In genomic region chr5:12100542-12100941, GRCh38 we compare ENCODE assay signal across 22 cellular contexts.
"Had no signal": no experiment of that assay in that cellular context is flagged by ENCODE, and none has a peak within 500 bp of the region (broad histone marks: within the 10 kb centered on the region; RNA-seq: fewer than 3 reads in every experiment).

No MANE protein-coding gene starts in this region.

- H3K36me3 ChIP-seq: gastrocnemius medialis, right atrium auricular region, stomach, thyroid gland, upper lobe of left lung had no signal

- H2AFZ ChIP-seq: parathyroid adenoma had no signal

- H3K4me2 ChIP-seq: smooth muscle cell had no signal

- ATAC-seq: gastrocnemius medialis, left lobe of liver, natural killer cell, sciatic nerve had no signal

- H3K27me3 Mint-ChIP-seq: memory B cell, progenitor cell of endocrine pancreas had no signal

- H3K9ac ChIP-seq: parathyroid adenoma had no signal

- H3K4me1 ChIP-seq: gastrocnemius medialis, parathyroid adenoma, right atrium auricular region, stomach, thyroid gland, upper lobe of left lung had no signal

- H3K27ac Mint-ChIP-seq: memory B cell, natural killer cell, progenitor cell of endocrine pancreas had no signal

- DNase-seq: dermis blood vessel endothelial cell; effector memory CD4-positive, alpha-beta T cell; gastrocnemius medialis; head of caudate nucleus; natural killer cell; stimulated activated CD4-positive, alpha-beta T cell treated with anti-CD3 and anti-CD28 coated beads, Interleukin-12 subunit alpha, Interleukin-12 subunit beta, amount 100 ng/mL, for 4 hours; stimulated activated CD4-positive, alpha-beta T cell treated with anti-CD3 and anti-CD28 coated beads, Interleukin-1b, Interleukin-23, amount 100 ng/mL, for 48 hours; stimulated activated CD4-positive, alpha-beta T cell treated with anti-CD3 and anti-CD28 coated beads, Interleukin-4, amount 100 ng/mL, for 1 hour; stimulated activated CD8-positive, alpha-beta memory T cell treated with anti-CD3 and anti-CD28 coated beads, Interleukin-4, amount 100 ng/mL, for 48 hours; stimulated activated naive CD4-positive, alpha-beta T cell; stomach; thyroid gland; upper lobe of left lung had no signal

- H3K9me3 ChIP-seq: gastrocnemius medialis, right atrium auricular region, thyroid gland, upper lobe of left lung had no signal

- H3K27ac ChIP-seq: coronary artery, gastrocnemius medialis, parathyroid adenoma, right atrium auricular region, stomach, thyroid gland, upper lobe of left lung had no signal

- H3K27me3 ChIP-seq: gastrocnemius medialis, right atrium auricular region, stomach, thyroid gland, upper lobe of left lung had no signal

- H3K36me3 Mint-ChIP-seq: memory B cell, natural killer cell had no signal

- H3K79me2 ChIP-seq: parathyroid adenoma had no signal

- H3K4me3 Mint-ChIP-seq: memory B cell, natural killer cell had no signal

- H3K4me3 ChIP-seq: coronary artery, gastrocnemius medialis, lung, right atrium auricular region, smooth muscle cell, stomach, thyroid gland, upper lobe of left lung had no signal

- H3K4me1 Mint-ChIP-seq: memory B cell, natural killer cell had no signal
